In genomic region chr17:75763613-75764416, GRCh38 we compare ENCODE assay signal across 8 cellular contexts. TPM values are rescaled to one million over a fixed set of nuclear protein-coding genes. Genes with fewer than 3 reads are reported as not detected.
DNase-seq lines count a peak whose midpoint lies in the region; TF ChIP-seq lines count a peak whose summit lies in the region.

No MANE protein-coding gene starts in this region.

- H3K27ac ChIP-seq in muscle layer of duodenum (ENCODE audit: low read length), result peak overlapping the region; percentile 39

- H3K27me3 ChIP-seq in muscle layer of duodenum (ENCODE audit: low read depth, low read length), result no peaks in the 10 kb centered on the region

- H3K4me3 ChIP-seq in AG04449 (ENCODE audit: low read depth, low read length) (peak overlapping the region; percentile 66), choroid plexus epithelial cell (ENCODE audit: low read depth, low read length) (peak overlapping the region; percentile 68), muscle layer of duodenum (ENCODE audit: low read depth in 1 of 2, low read length in 2 of 2) (peak overlapping the region; percentile 64 to 77)
- peak overlapping the region; percentile 64 for H3K4me3 ChIP-seq in Jurkat, Clone E6-1 (ENCODE audit: low read length)

- no peak for TF ChIP-seq CTCF in AG04449 (IDR thresholded peaks at IDR 0.05; ENCODE audit: insufficient read depth, low read length, missing control alignments)
- TF ChIP-seq CTCF in choroid plexus epithelial cell (conservative IDR thresholded peaks at IDR 0.05; ENCODE audit: low read depth, low read length), result no peak

- H3K9me3 ChIP-seq in muscle layer of duodenum (ENCODE audit: control insufficient read depth in 1 of 2, low read length in 2 of 2), result no peaks in the 10 kb centered on the region

- in situ Hi-C loops in G401 (cut with HindIII; ENCODE audit: low sequenced_read_pairs), result no loop called here
- in situ Hi-C loops in KBM-7 (cut with MboI; ENCODE audit: low pct_unique_long_range_greater_than_20kb, low sequenced_read_pairs), result no loop called here

- no peak for DNase-seq in AG04449 (ENCODE audit: low read depth, low spot score)
- no peak for DNase-seq in Jurkat, Clone E6-1 (ENCODE audit: low read depth, low spot score)
- DNase-seq in choroid plexus epithelial cell (ENCODE audit: low read depth), result no peak
- DNase-seq in G401 (ENCODE audit: low spot score), result no peak
- DNase-seq in glomerular visceral epithelial cell (ENCODE audit: extremely low spot score), result no peak
- DNase-seq in 8988T, result no peak
- DNase-seq in KBM-7, result no peak

- CTCF ChIA-PET in AG04449 (lab: Yijun Ruan, JAX), result interaction anchor here (0.7 to 23.0 kb wide), 19 partner anchors 9 to 241 kb away, joined by 3 to 1427 read pairs (median 6); partner anchors contain the start of genes SMIM5, TRIM47, TRIM65 and UNK

- peaks cover 10 to 15% of the 10 kb centered on the region in 2 donors for H3K4me1 ChIP-seq in muscle layer of duodenum (ENCODE audit: control insufficient read depth in 1 of 2, insufficient read depth in 2 of 2, low read length in 2 of 2)

- H3K36me3 ChIP-seq in muscle layer of duodenum (ENCODE audit: control insufficient read depth in 1 of 2, insufficient read depth in 2 of 2, low read length in 2 of 2), result peaks cover 4 to 10% of the 10 kb centered on the region in 2 donors

- POLR2A ChIA-PET in AG04449 (lab: Yijun Ruan, JAX), result interaction anchor here (0.5 to 5.2 kb wide), 6 partner anchors 11 to 143 kb away, joined by 3 to 69 read pairs (median 5); partner anchors contain the start of gene TRIM65

RNA-seq across cellular contexts. Expression of gene GALK1, which starts 1.2 kb away (rescaled TPM):
- 47.6 TPM for polyA plus RNA-seq in Jurkat, Clone E6-1 (2012; ENCODE audit: insufficient read depth, insufficient read length)
- 68.3 and 87.8 TPM in 2 replicates for total RNA-seq in G401 (2014; rRNA removed; shearing (Covaris generic))

RNA-seq across cellular contexts. Expression of gene UNK, which starts 20.8 kb away (rescaled TPM):
- polyA plus RNA-seq in Jurkat, Clone E6-1 (2012; ENCODE audit: insufficient read depth, insufficient read length), result 43.6 TPM
- 19.1 and 19.6 TPM in 2 replicates for total RNA-seq in G401 (2014; rRNA removed; shearing (Covaris generic))

RNA-seq across cellular contexts. Expression of gene ITGB4, which starts 42.6 kb away (rescaled TPM):
- polyA plus RNA-seq in Jurkat, Clone E6-1 (2012; ENCODE audit: insufficient read depth, insufficient read length), result 16.1 TPM
- total RNA-seq in G401 (2014; rRNA removed; shearing (Covaris generic)), result 0.06 TPM in 1 of 2 replicates, not detected in the other
